In the genomic region with DNA sequence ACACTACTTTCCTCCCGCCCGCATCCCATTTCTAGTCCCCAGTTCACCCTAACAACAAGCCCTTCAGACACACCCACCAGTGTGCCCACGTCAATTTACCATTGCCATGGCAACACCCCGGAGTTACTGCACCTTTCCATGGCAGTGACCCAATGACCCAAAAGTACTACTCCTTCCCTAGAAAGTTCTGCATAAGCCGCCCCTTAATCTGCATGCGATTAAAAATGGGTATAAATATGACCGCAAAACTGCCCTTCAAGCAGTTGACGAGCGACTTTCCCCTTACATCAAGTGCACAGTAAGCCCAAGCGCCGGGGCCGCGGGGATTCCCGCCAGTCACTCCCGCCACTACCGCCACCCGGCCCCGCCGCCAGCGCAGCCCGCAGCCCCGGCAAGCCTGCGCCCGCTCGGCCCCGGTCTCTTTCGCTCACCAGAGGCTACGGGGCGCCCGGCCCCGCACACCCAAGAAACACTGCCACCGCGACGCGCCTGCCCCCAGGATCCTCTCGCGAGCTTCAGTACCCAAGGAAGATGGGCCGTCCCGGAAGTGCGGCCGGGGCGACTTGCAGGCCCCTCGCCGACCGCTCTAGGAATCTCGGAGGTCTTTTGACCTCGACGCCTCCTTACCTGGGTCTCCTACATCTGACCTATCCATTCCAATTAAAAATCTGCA, we compare ENCODE assay signal across 7 cellular contexts. TPM values are rescaled to one million over a fixed set of nuclear protein-coding genes. Genes with fewer than 3 reads are reported as not detected.
DNase-seq lines count a peak whose midpoint lies in the region; ATAC-seq and TF ChIP-seq lines count a peak whose summit lies in the region.

No MANE protein-coding gene starts in this region.

- H3K27ac ChIP-seq in RWPE2 (ENCODE audit: poor library complexity, severe bottlenecking): no peak overlapping the region
- H3K27ac ChIP-seq in adrenal gland: peak overlapping the region in 1 of 5 donors; percentile 36
- peak overlapping the region in 6 of 10 donors; percentile 39 to 82 (median 50) for H3K27ac ChIP-seq in heart right ventricle

- peaks cover 6% of the 10 kb centered on the region for H3K4me1 Mint-ChIP-seq in type B pancreatic cell (ENCODE audit: unreplicated experiment)

- H3K9me3 ChIP-seq in RWPE2 (ENCODE audit: severe bottlenecking): peaks cover 2% of the 10 kb centered on the region
- no peaks in the 10 kb centered on the region for H3K9me3 ChIP-seq in adrenal gland (replicated peaks in 1 of 3)
- H3K9me3 ChIP-seq in heart right ventricle: peaks cover 0 to 40% (median 3%) of the 10 kb centered on the region in 11 donors

- H3K27ac Mint-ChIP-seq in type B pancreatic cell: peak overlapping the region; percentile 64

- peak; percentile 83 for ATAC-seq in GM18907 (IDR thresholded peaks at IDR 0.05; ENCODE audit: unreplicated experiment)
- ATAC-seq in HG03432 (IDR thresholded peaks at IDR 0.05; ENCODE audit: unreplicated experiment): peak; percentile 66
- ATAC-seq in RWPE2 (ENCODE audit: low read depth): peak; percentile 97
- ATAC-seq in heart right ventricle: peak; percentile 89 to 99 (median 95)

- H3K36me3 Mint-ChIP-seq in type B pancreatic cell: peaks cover 44% of the 10 kb centered on the region

- H3K36me3 ChIP-seq in RWPE2 (ENCODE audit: low read depth): no peaks in the 10 kb centered on the region; the same call in 1 of the 2 replicates
- H3K36me3 ChIP-seq in adrenal gland (replicated peaks in 1 of 2): no peaks in the 10 kb centered on the region
- H3K36me3 ChIP-seq in heart right ventricle: peaks cover 0 to 10% (median 0%) of the 10 kb centered on the region in 9 donors

- intact Hi-C loops in adrenal gland (cut with DNase I) (no loop called here), heart right ventricle (cut with DNase I) (loop anchor here in 1 of 10 donors (10.0 kb wide), 1 partner anchor 150 kb away; no protein-coding TSS in a partner anchor)

- WGBS in adrenal gland, 4 donors: 1 to 4% (median 2%) methylated on average over 21 to 48 of the region's 48 CpGs
- WGBS in heart right ventricle, 2 donors: 2% methylated on average over 48 of the region's 48 CpGs

- H3K27me3 Mint-ChIP-seq in type B pancreatic cell: peaks cover 34% of the 10 kb centered on the region

- H3K4me3 ChIP-seq in RWPE2 (ENCODE audit: severe bottlenecking): peak overlapping the region; percentile 68
- H3K4me3 ChIP-seq in adrenal gland: peak overlapping the region in 3 of 4 donors; percentile 40 to 72 (median 66)
- peak overlapping the region; percentile 59 to 97 (median 78) for H3K4me3 ChIP-seq in heart right ventricle

- no peak for TF ChIP-seq POLR2A in adrenal gland (IDR thresholded peaks at IDR 0.05)

- TF ChIP-seq CTCF in RWPE2 (IDR thresholded peaks at IDR 0.05; ENCODE audit: poor library complexity, severe bottlenecking): no peak
- no peak for TF ChIP-seq CTCF in adrenal gland (IDR thresholded peaks at IDR 0.05)
- no peak for TF ChIP-seq CTCF in heart right ventricle (IDR thresholded peaks at IDR 0.05)
- no peak for TF ChIP-seq CTCF in type B pancreatic cell (conservative IDR thresholded peaks at IDR 0.05)

- peak overlapping the region; percentile 88 for H3K4me3 Mint-ChIP-seq in type B pancreatic cell

- DNase-seq in RWPE2 (ENCODE audit: low spot score): peak; percentile 87
- DNase-seq in adrenal gland: peak; percentile 55 to 86 (median 70)
- peak; percentile 76 to 78 for DNase-seq in heart right ventricle
- DNase-seq in pons (ENCODE audit: low spot score): peak; percentile 32
- DNase-seq in type B pancreatic cell (ENCODE audit: extremely low spot score, unreplicated experiment): peak; percentile 77

- peaks cover 42% of the 10 kb centered on the region for H3K9me3 Mint-ChIP-seq in type B pancreatic cell

- H3K4me1 ChIP-seq in RWPE2 (ENCODE audit: insufficient read depth, poor library complexity, severe bottlenecking): peaks cover 3% of the 10 kb centered on the region
- H3K4me1 ChIP-seq in adrenal gland (replicated peaks in 1 of 2): peaks cover 0 to 5% of the 10 kb centered on the region in 2 donors
- peaks cover 0 to 15% (median 7%) of the 10 kb centered on the region in 9 donors for H3K4me1 ChIP-seq in heart right ventricle

- H3K27me3 ChIP-seq in RWPE2 (ENCODE audit: insufficient read depth, poor library complexity, severe bottlenecking) (no peaks in the 10 kb centered on the region), adrenal gland (peaks cover 4% of the 10 kb centered on the region), heart right ventricle (peaks cover 0 to 25% (median 14%) of the 10 kb centered on the region in 7 donors)

RNA-seq across cellular contexts. Expression of gene ZNF502, which starts 27.2 kb away (rescaled TPM):
- total RNA-seq in adrenal gland: 1 to 10 TPM; 2.7 to 8.8 (median 5.2) TPM
- 1 to 10 TPM; 4.1 to 9.0 (median 5.6) TPM for polyA plus RNA-seq in adrenal gland
- total RNA-seq in heart right ventricle: 1 to 10 TPM; 2.8 to 4.6 (median 3.5) TPM
- polyA plus RNA-seq in heart right ventricle: 1 to 10 TPM; 1.9 to 2.9 TPM
- 0.14 TPM in 1 of 2 replicates, not detected in the other for total RNA-seq in type B pancreatic cell (ENCODE audit: low replicate concordance)

RNA-seq across cellular contexts. Expression of gene ZNF35, which starts 36.7 kb away (rescaled TPM):
- 10 to 100 TPM in 2 of 8 donors, 1 to 10 TPM in 6; 2.8 to 13.7 (median 6.2) TPM for total RNA-seq in adrenal gland
- 1 to 10 TPM; 3.5 to 7.4 (median 4.5) TPM for polyA plus RNA-seq in adrenal gland
- total RNA-seq in heart right ventricle: 10 to 100 TPM in 1 of 10 donors, 1 to 10 TPM in 9; 4.8 to 10.2 (median 6.4) TPM
- polyA plus RNA-seq in heart right ventricle: 1 to 10 TPM; 4.1 to 4.5 TPM
- 12.9 and 18.7 TPM in 2 replicates for total RNA-seq in type B pancreatic cell (ENCODE audit: low replicate concordance)

RNA-seq across cellular contexts. Expression of gene ZNF501, which starts 44.2 kb away (rescaled TPM):
- 1 to 10 TPM in 7 of 8 donors, under 1 TPM in 1; 0.06 to 4.6 (median 1.8) TPM for total RNA-seq in adrenal gland
- 1 to 10 TPM in 2 of 3 donors, under 1 TPM in 1; 0.74 to 2.0 (median 1.6) TPM for polyA plus RNA-seq in adrenal gland
- 1 to 10 TPM; 3.0 to 8.7 (median 4.8) TPM for total RNA-seq in heart right ventricle
- polyA plus RNA-seq in heart right ventricle: 1 to 10 TPM; 1.5 to 1.7 TPM
- 5.0 and 5.8 TPM in 2 replicates for total RNA-seq in type B pancreatic cell (ENCODE audit: low replicate concordance)

Comparison
In these comparisons a context has a peak if more than half of its experiments do, and no peak if none do; other contexts are left out.
1. DNase-seq: peak in every context shown above with its lines; median percentile 87 in RWPE2; 77 in heart right ventricle; 77 in type B pancreatic cell; 70 in adrenal gland; 32 in pons.